In genomic region chr22:23956301-23956900, GRCh38 we compare ENCODE assay signal across 9 cellular contexts. TPM values are rescaled to one million over a fixed set of nuclear protein-coding genes. Genes with fewer than 3 reads are reported as not detected.
DNase-seq lines count a peak whose midpoint lies in the region; ATAC-seq and TF ChIP-seq lines count a peak whose summit lies in the region.
"Not testable (repeated sequence)": the region's sequence is repeated elsewhere in the genome, so short reads cannot be mapped to it uniquely, and the experiment has no call there.
"Had no signal": no experiment of that assay in that cellular context is flagged by ENCODE, and none has a peak within 500 bp of the region (broad histone marks: within the 10 kb centered on the region; RNA-seq: fewer than 3 reads in every experiment).

No MANE protein-coding gene starts in this region.

- H3K4me3 Mint-ChIP-seq in endothelial cell (ENCODE audit: unreplicated experiment): peak overlapping the region; percentile 34

- not testable (repeated sequence) for TF ChIP-seq POLR2A in NB4 (IDR thresholded peaks at IDR 0.05; ENCODE audit: extremely low read depth, insufficient read length)

- H3K4me3 ChIP-seq in GM12864 (ENCODE audit: low read depth, low read length); NB4 (ENCODE audit: low read depth, low read length); SK-N-MC; aorta (ENCODE audit: low read length in 2 of 2): not testable (repeated sequence)

- H3K9me3 ChIP-seq in SK-N-MC (ENCODE audit: low read depth, low read length); aorta (ENCODE audit: control insufficient read depth, low read length): not testable (repeated sequence)

- H3K27ac Mint-ChIP-seq in endothelial cell (ENCODE audit: unreplicated experiment): not testable (repeated sequence)

- H3K9me3 Mint-ChIP-seq in endothelial cell (ENCODE audit: unreplicated experiment): not testable (repeated sequence)

- H3K36me3 ChIP-seq in SK-N-MC (ENCODE audit: insufficient read depth, low read length); aorta (ENCODE audit: control insufficient read depth in 1 of 2, insufficient read depth in 2 of 2, low read length in 1 of 2): not testable (repeated sequence)

- H3K36me3 Mint-ChIP-seq in endothelial cell (ENCODE audit: low read depth, unreplicated experiment): not testable (repeated sequence)

- intact Hi-C loops in aorta (cut with DNase I): loop anchor here in 1 of 2 donors (10.0 kb wide), 2 partner anchors 92 to 192 kb away; partner anchors contain the start of genes C22orf15 and CHCHD10

- peak; percentile 52 for DNase-seq in GM12864 (ENCODE audit: low read depth)
- DNase-seq in NB4 (ENCODE audit: low read depth): peak; percentile 69
- DNase-seq in SK-N-MC (ENCODE audit: low read depth, low spot score): peak; percentile 12
- peak; percentile 80 to 83 for DNase-seq in activated T-cell treated with anti-CD3 and anti-CD28 coated beads, Interleukin-2, amount 50 U/mL, for 48 hours
- DNase-seq in endothelial cell (ENCODE audit: low spot score): peak; percentile 89
- peak; percentile 75 for DNase-seq in left lobe of liver (ENCODE audit: low spot score)
- DNase-seq in stimulated activated CD4-positive, alpha-beta T cell treated with anti-CD3 and anti-CD28 coated beads, Interleukin-12 subunit alpha, Interleukin-12 subunit beta, amount 100 ng/mL, for 24 hours (ENCODE audit: low read depth in 2 of 2): peak; percentile 64 to 78
- peak; percentile 75 to 82 for DNase-seq in aorta

- H3K27me3 ChIP-seq in aorta (ENCODE audit: control insufficient read depth in 1 of 2, insufficient read depth in 2 of 2, low read length in 1 of 2): not testable (repeated sequence)

- WGBS in aorta, 2 donors: 17 to 18% methylated on average over 12 of the region's 12 CpGs

- H3K4me1 Mint-ChIP-seq in endothelial cell (ENCODE audit: unreplicated experiment): not testable (repeated sequence)

- H3K27me3 Mint-ChIP-seq in endothelial cell (ENCODE audit: unreplicated experiment): not testable (repeated sequence)

- H3K9ac ChIP-seq in SK-N-MC (ENCODE audit: insufficient read length): not testable (repeated sequence)

- TF ChIP-seq CTCF in GM12864 (IDR thresholded peaks at IDR 0.05; ENCODE audit: low read depth, low read length, missing control alignments) (peak; percentile 91), NB4 (IDR thresholded peaks at IDR 0.05; ENCODE audit: low read depth, low read length) (peak; percentile 61), endothelial cell (IDR thresholded peaks at IDR 0.05; ENCODE audit: unreplicated experiment) (peak; percentile 74)

- H3K27ac ChIP-seq in SK-N-MC; aorta (ENCODE audit: low read depth in 1 of 2, low read length in 2 of 2): not testable (repeated sequence)

- not testable (repeated sequence) for H3K4me1 ChIP-seq in aorta (ENCODE audit: control insufficient read depth in 1 of 2, insufficient read depth in 2 of 2, low read length in 2 of 2)

- peak; percentile 82 for ATAC-seq in left lobe of liver
- ATAC-seq in aorta (ENCODE audit: low FRiP score): peak; percentile 76

RNA-seq across cellular contexts. Expression of gene GSTT2B, which starts 4.6 kb away (rescaled TPM):
- 6.0 TPM for total RNA-seq in endothelial cell (ENCODE audit: unreplicated experiment)
- total RNA-seq in left lobe of liver: 2.9 TPM
- 10 to 100 TPM in 1 of 2 donors, 1 to 10 TPM in 1; 7.7 to 23.9 TPM for total RNA-seq in aorta
- polyA plus RNA-seq in aorta: 10 to 100 TPM in 1 of 2 donors, 1 to 10 TPM in 1; 8.0 to 23.2 TPM
- polyA plus RNA-seq: IgD-negative memory B cell had no signal

RNA-seq across cellular contexts. Expression of gene DDTL, which starts 10.3 kb away (rescaled TPM):
- total RNA-seq in endothelial cell (ENCODE audit: unreplicated experiment) (1.4 TPM), left lobe of liver (not detected), aorta (1 to 10 TPM; 1.0 to 3.6 TPM)
- polyA plus RNA-seq in aorta: 1 to 10 TPM in 1 of 2 donors, under 1 TPM in 1; 0.31 to 1.0 TPM

RNA-seq across cellular contexts. Expression of gene DDT, which starts 17.8 kb away (rescaled TPM):
- 73.5 TPM for total RNA-seq in endothelial cell (ENCODE audit: unreplicated experiment)
- 366 TPM for total RNA-seq in left lobe of liver
- 10 to 100 TPM; 49.3 to 51.6 TPM for total RNA-seq in aorta
- polyA plus RNA-seq in aorta: 100 to 1,000 TPM; 108 to 145 TPM

RNA-seq across cellular contexts. Expression of gene GSTT2, which starts 23.5 kb away (rescaled TPM):
- total RNA-seq in endothelial cell (ENCODE audit: unreplicated experiment) (not detected), left lobe of liver (not detected), aorta (under 1 TPM in 1 of 2 donors, not detected in 1; 0.94 TPM)
- polyA plus RNA-seq in aorta: not detected
- polyA plus RNA-seq: IgD-negative memory B cell had no signal

RNA-seq across cellular contexts. Expression of gene GSTT4, which starts 48.9 kb away (rescaled TPM):
- total RNA-seq in endothelial cell (ENCODE audit: unreplicated experiment): not detected
- total RNA-seq in left lobe of liver: not detected
- total RNA-seq in aorta: not detected
- polyA plus RNA-seq in aorta: not detected
- polyA plus RNA-seq: IgD-negative memory B cell had no signal

Comparison
In these comparisons a context has a peak if more than half of its experiments do, and no peak if none do; other contexts are left out.
1. DNase-seq: peak in every context shown above with its lines; median percentile 89 in endothelial cell; 82 in activated T-cell treated with anti-CD3 and anti-CD28 coated beads, Interleukin-2, amount 50 U/mL, for 48 hours; 78 in aorta; 75 in left lobe of liver; 71 in stimulated activated CD4-positive, alpha-beta T cell treated with anti-CD3 and anti-CD28 coated beads, Interleukin-12 subunit alpha, Interleukin-12 subunit beta, amount 100 ng/mL, for 24 hours; 69 in NB4; 52 in GM12864; 12 in SK-N-MC.